ENCODE assay signal across 9 cellular contexts in the genomic region with DNA sequence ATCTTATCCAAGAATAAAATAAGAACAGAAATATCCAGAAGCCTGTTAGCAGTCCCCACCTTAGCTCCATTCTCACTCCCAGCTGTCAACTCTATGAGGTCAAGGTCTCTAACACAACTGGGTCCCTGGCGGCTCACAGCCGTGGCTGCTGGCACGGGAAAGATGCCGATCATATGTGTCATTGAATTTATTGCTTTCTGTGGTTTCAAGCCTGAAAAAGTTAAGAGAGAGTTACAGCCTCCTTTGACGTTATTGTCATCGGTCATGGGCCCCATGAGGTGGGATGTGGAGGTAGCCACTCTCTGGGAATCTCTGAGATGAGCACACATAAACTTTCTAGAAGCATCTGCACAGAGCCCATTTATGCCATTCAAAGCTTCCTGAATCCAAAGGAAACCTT. TPM values are rescaled to one million over a fixed set of nuclear protein-coding genes. Genes with fewer than 3 reads are reported as not detected.
DNase-seq lines count a peak whose midpoint lies in the region; ATAC-seq and TF ChIP-seq lines count a peak whose summit lies in the region.
"Had no signal": no experiment of that assay in that cellular context is flagged by ENCODE, and none has a peak within 500 bp of the region (broad histone marks: within the 10 kb centered on the region; RNA-seq: fewer than 3 reads in every experiment).

No MANE protein-coding gene starts in this region.

- peaks cover 0 to 5% of the 10 kb centered on the region in 2 donors for H3K4me1 ChIP-seq in aorta (ENCODE audit: control insufficient read depth in 1 of 2, insufficient read depth in 2 of 2, low read length in 2 of 2)
- no peaks in the 10 kb centered on the region for H3K4me1 ChIP-seq in ovary (ENCODE audit: insufficient read depth)
- H3K4me1 ChIP-seq: BE2C had no signal

- no peaks in the 10 kb centered on the region for H3K27me3 ChIP-seq in aorta (ENCODE audit: control insufficient read depth in 1 of 2, insufficient read depth in 2 of 2, low read length in 1 of 2)
- H3K27me3 ChIP-seq in ovary = no peaks in the 10 kb centered on the region
- H3K27me3 ChIP-seq: BE2C had no signal

- no peaks in the 10 kb centered on the region for H3K9me3 ChIP-seq in aorta (ENCODE audit: control insufficient read depth, low read length)
- H3K9me3 ChIP-seq in ovary = no peaks in the 10 kb centered on the region
- H3K9me3 ChIP-seq: BE2C had no signal

- TF ChIP-seq POLR2A in ovary (IDR thresholded peaks at IDR 0.05) = no peak

- intact Hi-C loops in aorta (cut with DNase I) = loop anchor here in 1 of 2 donors (2.0 kb wide), 1 partner anchor 174 kb away; the partner anchor contains the start of gene RBBP8
- intact Hi-C loops in ovary (cut with DNase I) = no loop called here

- H3K36me3 ChIP-seq in aorta (ENCODE audit: control insufficient read depth in 1 of 2, insufficient read depth in 2 of 2, low read length in 1 of 2) (no peaks in the 10 kb centered on the region), ovary (no peaks in the 10 kb centered on the region)
- H3K36me3 ChIP-seq: BE2C had no signal

- TF ChIP-seq CTCF in VCaP (conservative IDR thresholded peaks at IDR 0.05) (no peak), ovary (IDR thresholded peaks at IDR 0.05) (no peak)

- DNase-seq in SIG-M5 treated with dmso at 0.1 percent for 504 hours (lab: John Stamatoyannopoulos, UW; ENCODE audit: unreplicated experiment) = peak; percentile 22
- no peak for DNase-seq in SIG-M5 (lab: John Stamatoyannopoulos, UW)
- peak; percentile 86 for DNase-seq in iris pigment epithelial cell (ENCODE audit: low read depth)
- DNase-seq in aorta = peak; percentile 63 to 81
- no peak for DNase-seq in ovary
- DNase-seq: BE2C had no signal

- H3K27ac ChIP-seq in VCaP (peak overlapping the region; percentile 28), aorta (ENCODE audit: low read depth in 1 of 2, low read length in 2 of 2) (peak overlapping the region; percentile 82 to 94), ovary (no peak overlapping the region)

- H3K4me3 ChIP-seq in aorta (ENCODE audit: low read length in 2 of 2) (no peak overlapping the region), ovary (no peak overlapping the region)

- 10 to 18% methylated on average over 6 of the region's 6 CpGs for WGBS in aorta, 2 donors
- WGBS in ovary, 3 donors = 15 to 22% (median 21%) methylated on average over 6 of the region's 6 CpGs

- ATAC-seq in aorta (ENCODE audit: low FRiP score) (peak; percentile 70), GM18498 (IDR thresholded peaks at IDR 0.05; ENCODE audit: unreplicated experiment) (no peak), HG02588 (IDR thresholded peaks at IDR 0.05; ENCODE audit: unreplicated experiment) (no peak)

- no peak for TF ChIP-seq EP300 in ovary (IDR thresholded peaks at IDR 0.05)

RNA-seq across cellular contexts. Expression of gene CABLES1, which starts 28.7 kb away (rescaled TPM):
- total RNA-seq in aorta = 10 to 100 TPM in 1 of 2 donors, 1 to 10 TPM in 1; 9.9 to 25.7 TPM
- polyA plus RNA-seq in aorta = 10 to 100 TPM; 10.4 to 12.4 TPM
- total RNA-seq in ovary = 1 to 10 TPM; 2.6 to 8.8 (median 5.3) TPM
- polyA plus RNA-seq in ovary = 1 to 10 TPM; 4.0 to 8.9 TPM

Comparison
In these comparisons a context has a peak if more than half of its experiments do, and no peak if none do; other contexts are left out.
1. DNase-seq: peak in SIG-M5 treated with dmso at 0.1 percent for 504 hours (single experiment), iris pigment epithelial cell (single experiment) and aorta (2 of 2); none in SIG-M5 (single experiment) and ovary (0 of 5).
2. H3K27ac ChIP-seq: peak in VCaP (single experiment) and aorta (2 of 2); none in ovary (0 of 2).